ENCODE assay signal across 8 cellular contexts in the genomic region with DNA sequence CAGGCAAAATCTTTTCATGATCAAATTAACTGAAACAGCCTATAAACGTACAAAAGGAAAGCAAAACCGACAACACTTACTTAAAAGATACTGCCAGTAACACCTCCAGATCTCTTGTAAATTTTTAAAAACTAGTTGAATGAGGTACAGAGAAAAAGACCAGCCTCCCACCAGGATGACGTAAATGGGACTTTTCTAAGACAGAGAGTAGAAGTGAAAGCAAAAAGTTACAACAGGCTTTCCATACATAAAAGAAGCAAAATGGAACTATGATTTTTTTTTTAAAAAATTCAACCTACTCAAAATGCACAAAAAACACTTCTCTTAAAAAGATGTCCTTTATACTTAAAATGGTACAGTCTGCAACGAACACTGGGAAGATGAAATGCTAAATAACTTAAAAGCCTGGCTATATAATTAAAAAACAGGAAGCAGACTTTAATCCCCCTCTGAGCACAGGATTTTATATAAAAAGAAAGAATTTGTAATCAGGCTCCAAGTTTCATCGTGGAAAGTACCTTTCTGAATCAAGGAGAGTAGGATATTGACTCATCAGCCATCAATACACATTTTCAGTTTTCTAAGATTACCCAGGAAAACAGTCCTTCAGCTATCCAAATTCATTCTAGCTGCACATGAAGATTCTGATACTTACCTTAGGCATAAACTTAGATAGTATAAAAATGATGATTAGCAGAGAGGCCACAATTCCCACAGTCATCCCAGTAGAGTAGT. TPM values are rescaled to one million over a fixed set of nuclear protein-coding genes. Genes with fewer than 3 reads are reported as not detected.
DNase-seq lines count a peak whose midpoint lies in the region; ATAC-seq and TF ChIP-seq lines count a peak whose summit lies in the region.

No MANE protein-coding gene starts in this region.

- WGBS in transverse colon (ENCODE audit: low coverage in 1 of 2), 2 donors: 52 to 59% methylated on average over 5 of the region's 5 CpGs

- H3K36me3 ChIP-seq in OCI-LY7 (ENCODE audit: insufficient read depth, low read length) (peaks cover 95% of the 10 kb centered on the region), transverse colon (peaks cover 0 to 14% (median 0%) of the 10 kb centered on the region in 4 donors)

- ATAC-seq in HG02588 (IDR thresholded peaks at IDR 0.05; ENCODE audit: unreplicated experiment): peak; percentile 81
- ATAC-seq in foreskin keratinocyte: no peak

- no peaks in the 10 kb centered on the region for H4K20me1 ChIP-seq in OCI-LY7 (ENCODE audit: insufficient read depth, low read length)

- peak overlapping the region; percentile 46 for H3K27ac ChIP-seq in OCI-LY7 (ENCODE audit: low read depth, low read length, poor library complexity, severe bottlenecking)
- peak overlapping the region; percentile 23 for H3K27ac ChIP-seq in foreskin keratinocyte
- peak overlapping the region in 2 of 4 donors; percentile 14 to 53 for H3K27ac ChIP-seq in transverse colon

- peaks cover 19% of the 10 kb centered on the region for H3K4me1 ChIP-seq in OCI-LY7 (ENCODE audit: insufficient read depth, low read length, poor library complexity, severe bottlenecking)
- H3K4me1 ChIP-seq in foreskin keratinocyte: peaks cover 6% of the 10 kb centered on the region
- peaks cover 0 to 5% (median 0%) of the 10 kb centered on the region in 4 donors for H3K4me1 ChIP-seq in transverse colon

- TF ChIP-seq EP300 in transverse colon (IDR thresholded peaks at IDR 0.05; ENCODE audit: low read depth): no peak

- in situ Hi-C loops in transverse colon (cut with MboI; ENCODE audit: low pct_ligation_motif_present in 1 of 4, low pct_unique_long_range_greater_than_20kb in 1 of 4, low sequenced_read_pairs in 3 of 4): loop anchor here in 1 of 4 donors (10.0 kb wide), 1 partner anchor 59 kb away; a partner anchor contains a TSS

- TF ChIP-seq POLR2A in transverse colon (IDR thresholded peaks at IDR 0.05): no peak

- H3K79me2 ChIP-seq in OCI-LY7 (ENCODE audit: insufficient read depth, low read depth, low read length): peaks cover 5% of the 10 kb centered on the region

- POLR2A ChIA-PET in OCI-LY7 (lab: Charles Lee): interaction anchor here (0.6 to 1.8 kb wide), 2 partner anchors 48 to 73 kb away, joined by 3 to 4 read pairs; no protein-coding TSS in a partner anchor

- H3K9me3 ChIP-seq in OCI-LY7 (ENCODE audit: low read length) (peaks cover 4% of the 10 kb centered on the region; the same call in 1 of the 2 replicates), transverse colon (no peaks in the 10 kb centered on the region)

- H2AFZ ChIP-seq in OCI-LY7 (ENCODE audit: low read length): no peak overlapping the region

- intact Hi-C loops in OCI-LY7 (cut with micrococcal nuclease; ENCODE audit: unreplicated experiment) (loop anchor here (5.0 kb wide), 1 partner anchor 307 kb away; no protein-coding TSS in a partner anchor), transverse colon (cut with DNase I; ENCODE audit: low total_unique reads) (loop anchor here (2.0 kb wide), 2 partner anchors 51 to 57 kb away; a partner anchor contains a TSS)

- no peaks in the 10 kb centered on the region for H3K9me2 ChIP-seq in OCI-LY7 (ENCODE audit: insufficient read depth, low read length)

- DNase-seq in GM10266 (ENCODE audit: extremely low spot score) (peak; percentile 69), OCI-LY7 (ENCODE audit: low spot score) (peak; percentile 28), foreskin keratinocyte (no peak), DMS 273 (lab: John Stamatoyannopoulos, UW; ENCODE audit: unreplicated experiment) (no peak), C1 segment of cervical spinal cord (lab: John Stamatoyannopoulos, UW) (no peak), transverse colon (no peak), epidermal melanocyte (ENCODE audit: insufficient read length, low spot score) (no peak)

- BruUV-seq in OCI-LY7 (replicated peaks; lab: Mats Ljungman, UMichigan): no TSS peak

- CTCF ChIA-PET in OCI-LY7 (lab: Charles Lee; ENCODE audit: unreplicated experiment): no interaction called here

- TF ChIP-seq CTCF in GM10266 (IDR thresholded peaks at IDR 0.05; ENCODE audit: control insufficient read depth, insufficient read depth, low read depth, missing control alignments) (no peak), OCI-LY7 (conservative IDR thresholded peaks at IDR 0.05; ENCODE audit: low read length) (no peak), foreskin keratinocyte (conservative IDR thresholded peaks at IDR 0.05) (no peak), transverse colon (IDR thresholded peaks at IDR 0.05) (no peak)

- H3K4me2 ChIP-seq in OCI-LY7 (ENCODE audit: low read length): peak overlapping the region; percentile 42

- H3K4me3 ChIP-seq in OCI-LY7 (ENCODE audit: low read depth, low read length, poor library complexity, severe bottlenecking): peak overlapping the region; percentile 12
- H3K4me3 ChIP-seq in transverse colon: no peak overlapping the region

- H3K27me3 ChIP-seq in foreskin keratinocyte (no peaks in the 10 kb centered on the region), transverse colon (no peaks in the 10 kb centered on the region)

RNA-seq across cellular contexts. Expression of a gene that starts 14.2 kb away (rescaled TPM):
- 0.05 and 0.47 TPM in 2 replicates for total RNA-seq in OCI-LY7 (2014; rRNA removed; shearing (Covaris generic))
- total RNA-seq in OCI-LY7 (2022): 0.19 and 0.79 TPM in 2 replicates
- total RNA-seq in foreskin keratinocyte: not detected in 2 replicates
- polyA plus RNA-seq in foreskin keratinocyte: 0.04 TPM in 1 of 2 replicates, not detected in the other
- 100 to 1,000 TPM; 118 to 234 (median 184) TPM for total RNA-seq in transverse colon

RNA-seq across cellular contexts. Expression of a gene that starts 14.4 kb away (rescaled TPM):
- 39.8 and 45.7 TPM in 2 replicates for total RNA-seq in OCI-LY7 (2014; rRNA removed; shearing (Covaris generic))
- 85.2 and 86.3 TPM in 2 replicates for total RNA-seq in OCI-LY7 (2022)
- total RNA-seq in foreskin keratinocyte: 16.6 and 20.3 TPM in 2 replicates
- polyA plus RNA-seq in foreskin keratinocyte: 4.4 and 6.8 TPM in 2 replicates
- total RNA-seq in transverse colon: 10 to 100 TPM in 1 of 4 donors, 1 to 10 TPM in 3; 4.0 to 66.7 (median 5.2) TPM

RNA-seq across cellular contexts. Expression of a gene that starts 24.8 kb away (rescaled TPM):
- 8.5 and 9.6 TPM in 2 replicates for total RNA-seq in OCI-LY7 (2014; rRNA removed; shearing (Covaris generic))
- total RNA-seq in OCI-LY7 (2022) (4.7 and 6.8 TPM in 2 replicates), foreskin keratinocyte (24.3 and 25.0 TPM in 2 replicates), transverse colon (1 to 10 TPM; 2.6 to 9.1 (median 4.7) TPM)
- 19.4 and 21.5 TPM in 2 replicates for polyA plus RNA-seq in foreskin keratinocyte

RNA-seq across cellular contexts. Expression of a gene that starts 47.0 kb away (rescaled TPM):
- total RNA-seq in OCI-LY7 (2014; rRNA removed; shearing (Covaris generic)): 72.3 and 73.6 TPM in 2 replicates
- total RNA-seq in OCI-LY7 (2022) (118 and 128 TPM in 2 replicates), foreskin keratinocyte (94.4 and 98.8 TPM in 2 replicates), transverse colon (100 to 1,000 TPM; 181 to 318 (median 198) TPM)
- 60.2 and 68.9 TPM in 2 replicates for polyA plus RNA-seq in foreskin keratinocyte

RNA-seq across cellular contexts. Expression of a gene that starts 47.8 kb away (rescaled TPM):
- not detected in 2 replicates for total RNA-seq in OCI-LY7 (2014; rRNA removed; shearing (Covaris generic))
- total RNA-seq in OCI-LY7 (2022): not detected in 2 replicates
- not detected in 2 replicates for total RNA-seq in foreskin keratinocyte
- polyA plus RNA-seq in foreskin keratinocyte: not detected in 2 replicates
- total RNA-seq in transverse colon: 10 to 100 TPM in 1 of 4 donors, 1 to 10 TPM in 2, not detected in 1; 2.5 to 47.1 (median 9.2) TPM

Comparison
In these comparisons a context has a peak if more than half of its experiments do, and no peak if none do; other contexts are left out.
1. DNase-seq: peak in GM10266 (single experiment) and OCI-LY7 (single experiment); none in foreskin keratinocyte (0 of 2), DMS 273 (single experiment), C1 segment of cervical spinal cord (0 of 14), transverse colon (single experiment) and epidermal melanocyte (single experiment).
2. RNA of a gene that starts 14.2 kb away (total RNA-seq): 118 to 234 TPM in transverse colon; 0.05 to 0.79 TPM in OCI-LY7 and not detected in foreskin keratinocyte; every median in the first group is over 10 times any median in the second.